Comparison of ENCODE assay signal across 2 cellular contexts in genomic region chr17:67996301-67997171, GRCh38.
TF ChIP-seq lines count a peak whose summit lies in the region.

C17orf58 (minus strand) TSS chr17:67996469; CDS start chr17:67996198, 271 bp downstream.

TF ChIP-seq in IMR-90, 13 proteins besides CTCF, POLR2A, EP300 and RAD21:
- TF ChIP-seq CEBPB (IDR thresholded peaks at IDR 0.05; ENCODE audit: low read depth, low read length): peak; percentile 72

TF ChIP-seq in K562, 482 proteins besides CTCF, POLR2A, EP300 and RAD21:
- 0 out of 6 replicates have a peak, but pooled peaks of 1 of the 3 experiments have one; percentile 18 for TF ChIP-seq ZBTB11 (CRISPR knock-in tag; IDR thresholded peaks at IDR 0.05)
